2 cellular contexts compared by ENCODE assay signal in the genomic region with DNA sequence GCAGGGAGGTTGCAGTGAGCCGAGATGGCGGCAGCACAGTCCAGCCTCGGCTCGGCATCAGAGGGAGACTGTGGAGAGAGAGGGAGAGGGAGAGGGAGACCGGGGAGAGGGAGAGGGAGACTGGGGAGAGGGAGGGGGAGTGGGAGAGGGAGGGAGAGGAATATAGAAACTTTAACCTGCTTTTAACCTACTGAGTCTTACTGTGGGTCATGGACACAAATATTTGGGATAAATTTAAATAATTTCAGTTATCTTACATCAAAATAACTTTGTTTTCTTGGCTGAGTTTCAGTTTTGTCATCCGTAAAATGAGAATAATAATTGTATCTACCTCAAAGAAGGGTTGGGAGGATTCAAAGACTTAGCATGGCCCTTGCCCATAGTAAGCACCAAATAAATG.
A peak's percentile ranks its signal among the peaks of the same experiment; 100 is the strongest.
TF ChIP-seq lines count a peak whose summit lies in the region.

No MANE protein-coding gene starts in this region.

TF ChIP-seq in HepG2, 621 proteins besides CTCF, POLR2A, EP300 and RAD21:
- no peak for TF ChIP-seq NFATC3 (CRISPR knock-in tag; IDR thresholded peaks at IDR 0.05)
- TF ChIP-seq HNRNPK (IDR thresholded peaks at IDR 0.05; ENCODE audit: low read depth, low read length, poor library complexity, severe bottlenecking), result peak; percentile 92
- no peak for TF ChIP-seq HMGA1 (CRISPR knock-in tag; conservative IDR thresholded peaks at IDR 0.05)

TF ChIP-seq in K562, 482 proteins besides CTCF, POLR2A, EP300 and RAD21:
- peak; percentile 31 for TF ChIP-seq HNRNPK (IDR thresholded peaks at IDR 0.05; ENCODE audit: low read depth, low read length, poor library complexity, severe bottlenecking)
- TF ChIP-seq, protein P1, sequence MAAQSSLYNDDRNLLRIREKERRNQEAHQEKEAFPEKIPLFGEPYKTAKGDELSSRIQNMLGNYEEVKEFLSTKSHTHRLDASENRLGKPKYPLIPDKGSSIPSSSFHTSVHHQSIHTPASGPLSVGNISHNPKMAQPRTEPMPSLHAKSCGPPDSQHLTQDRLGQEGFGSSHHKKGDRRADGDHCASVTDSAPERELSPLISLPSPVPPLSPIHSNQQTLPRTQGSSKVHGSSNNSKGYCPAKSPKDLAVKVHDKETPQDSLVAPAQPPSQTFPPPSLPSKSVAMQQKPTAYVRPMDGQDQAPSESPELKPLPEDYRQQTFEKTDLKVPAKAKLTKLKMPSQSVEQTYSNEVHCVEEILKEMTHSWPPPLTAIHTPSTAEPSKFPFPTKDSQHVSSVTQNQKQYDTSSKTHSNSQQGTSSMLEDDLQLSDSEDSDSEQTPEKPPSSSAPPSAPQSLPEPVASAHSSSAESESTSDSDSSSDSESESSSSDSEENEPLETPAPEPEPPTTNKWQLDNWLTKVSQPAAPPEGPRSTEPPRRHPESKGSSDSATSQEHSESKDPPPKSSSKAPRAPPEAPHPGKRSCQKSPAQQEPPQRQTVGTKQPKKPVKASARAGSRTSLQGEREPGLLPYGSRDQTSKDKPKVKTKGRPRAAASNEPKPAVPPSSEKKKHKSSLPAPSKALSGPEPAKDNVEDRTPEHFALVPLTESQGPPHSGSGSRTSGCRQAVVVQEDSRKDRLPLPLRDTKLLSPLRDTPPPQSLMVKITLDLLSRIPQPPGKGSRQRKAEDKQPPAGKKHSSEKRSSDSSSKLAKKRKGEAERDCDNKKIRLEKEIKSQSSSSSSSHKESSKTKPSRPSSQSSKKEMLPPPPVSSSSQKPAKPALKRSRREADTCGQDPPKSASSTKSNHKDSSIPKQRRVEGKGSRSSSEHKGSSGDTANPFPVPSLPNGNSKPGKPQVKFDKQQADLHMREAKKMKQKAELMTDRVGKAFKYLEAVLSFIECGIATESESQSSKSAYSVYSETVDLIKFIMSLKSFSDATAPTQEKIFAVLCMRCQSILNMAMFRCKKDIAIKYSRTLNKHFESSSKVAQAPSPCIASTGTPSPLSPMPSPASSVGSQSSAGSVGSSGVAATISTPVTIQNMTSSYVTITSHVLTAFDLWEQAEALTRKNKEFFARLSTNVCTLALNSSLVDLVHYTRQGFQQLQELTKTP (IDR thresholded peaks at IDR 0.05; ENCODE audit: low read depth in 1 of 2, partially characterized antibody in 2 of 2), result no peak
